ENCODE assay signal across 19 cellular contexts in genomic region chr1:65440915-65441314, GRCh38. TPM values are rescaled to one million over a fixed set of nuclear protein-coding genes. Genes with fewer than 3 reads are reported as not detected.
A peak's percentile ranks its signal among the peaks of the same experiment; 100 is the strongest.
DNase-seq lines count a peak whose midpoint lies in the region; ATAC-seq, FAIRE-seq and TF ChIP-seq lines count a peak whose summit lies in the region.
"Had no signal": no experiment of that assay in that cellular context is flagged by ENCODE, and none has a peak within 500 bp of the region (broad histone marks: within the 10 kb centered on the region; RNA-seq: fewer than 3 reads in every experiment).

No MANE protein-coding gene starts in this region.

- no peak overlapping the region for H3K4me3 Mint-ChIP-seq in astrocyte (ENCODE audit: unreplicated experiment)

- H3K4me3 ChIP-seq in astrocyte (ENCODE audit: insufficient read depth, low read depth, low read length) (no peak overlapping the region), fibroblast of villous mesenchyme (ENCODE audit: low read depth, low read length) (no peak overlapping the region)
- H3K4me3 ChIP-seq: GM12878, MG63 had no signal

- no peak overlapping the region for H2AFZ ChIP-seq in astrocyte (ENCODE audit: low read depth, low read length)

- peaks cover 3% of the 10 kb centered on the region for H3K4me1 ChIP-seq in astrocyte (ENCODE audit: insufficient read depth, low read length)

- no peak overlapping the region for H3K27ac Mint-ChIP-seq in astrocyte (ENCODE audit: unreplicated experiment)

- DNase-seq in AG08396 (ENCODE audit: low spot score): peak; percentile 7
- DNase-seq in GM04503 (ENCODE audit: low read depth): peak; percentile 95
- peak; percentile 61 for DNase-seq in astrocyte (ENCODE audit: low read depth)
- DNase-seq in fibroblast of villous mesenchyme (ENCODE audit: low read depth): peak; percentile 72
- no peak for DNase-seq in cerebellar cortex (ENCODE audit: low spot score)
- no peak for DNase-seq in mesenteric fat pad (ENCODE audit: low spot score)
- DNase-seq in activated T-cell treated with anti-CD3 and anti-CD28 coated beads for 4 hours: no peak
- DNase-seq: COR-L47, DMS153, GOT3, MG63, NCI-H1092, NCI-H1694, NCI-H226, NCI-H524 treated with DMSO at 0.1 percent for 48 hours had no signal

- peaks cover 2% of the 10 kb centered on the region for H3K36me3 Mint-ChIP-seq in astrocyte (ENCODE audit: low read depth, unreplicated experiment)

- H4K20me1 ChIP-seq in astrocyte (ENCODE audit: insufficient read depth, low read length): no peaks in the 10 kb centered on the region

- no peak overlapping the region for H3K9ac ChIP-seq in astrocyte (ENCODE audit: low read length)

- ATAC-seq in GM19463 (IDR thresholded peaks at IDR 0.05; ENCODE audit: unreplicated experiment): no peak
- ATAC-seq: GM12878, Panc1, Right ventricle myocardium inferior had no signal

- no peaks in the 10 kb centered on the region for H3K9me3 ChIP-seq in astrocyte (ENCODE audit: insufficient read depth, low read depth, low read length)
- H3K9me3 ChIP-seq: MG63 had no signal

- TF ChIP-seq CTCF in astrocyte (IDR thresholded peaks at IDR 0.05; ENCODE audit: insufficient read depth, low read depth, low read length) (no peak), fibroblast of villous mesenchyme (IDR thresholded peaks at IDR 0.05; ENCODE audit: insufficient read depth, low read depth, low read length) (no peak)

- H3K27me3 ChIP-seq in astrocyte (ENCODE audit: insufficient read depth, low read length): no peaks in the 10 kb centered on the region
- H3K27me3 ChIP-seq: MG63 had no signal

- H3K27ac ChIP-seq in astrocyte (ENCODE audit: low read depth, low read length): no peak overlapping the region

- peak; percentile 54 for FAIRE-seq in astrocyte (lab: Jason Lieb, UNC)
- FAIRE-seq: GM12878 had no signal

- H3K36me3 ChIP-seq in astrocyte (ENCODE audit: insufficient read depth, low read length): no peaks in the 10 kb centered on the region
- H3K36me3 ChIP-seq: MG63 had no signal

- no peaks in the 10 kb centered on the region for H3K79me2 ChIP-seq in astrocyte (ENCODE audit: insufficient read depth, low read length)

- no peak overlapping the region for H3K4me2 ChIP-seq in astrocyte (ENCODE audit: low read length)

- H3K4me1 Mint-ChIP-seq in astrocyte (ENCODE audit: low read depth, unreplicated experiment): peaks cover 10% of the 10 kb centered on the region

- no peaks in the 10 kb centered on the region for H3K27me3 Mint-ChIP-seq in astrocyte (ENCODE audit: low read depth, unreplicated experiment)

- H3K9me3 Mint-ChIP-seq in astrocyte (ENCODE audit: unreplicated experiment): peaks cover 7% of the 10 kb centered on the region

RNA-seq across cellular contexts. Expression of gene LEPR, which starts 20.4 kb away (rescaled TPM):
- total RNA-seq in astrocyte: 6.8 and 8.9 TPM in 2 replicates
- total RNA-seq in fibroblast of villous mesenchyme: 47.7 and 92.8 TPM in 2 replicates
- 49.5 TPM for total RNA-seq in mesenteric fat pad

RNA-seq across cellular contexts. Expression of gene LEPROT, which starts 20.4 kb away (rescaled TPM):
- total RNA-seq in astrocyte (99.4 and 102 TPM in 2 replicates), fibroblast of villous mesenchyme (57.7 and 89.4 TPM in 2 replicates), mesenteric fat pad (116 TPM)

Comparison
In these comparisons a context has a peak if more than half of its experiments do, and no peak if none do; other contexts are left out.
1. DNase-seq: peak in AG08396 (single experiment), GM04503 (single experiment), astrocyte (single experiment) and fibroblast of villous mesenchyme (single experiment); none in cerebellar cortex (single experiment), mesenteric fat pad (single experiment) and activated T-cell treated with anti-CD3 and anti-CD28 coated beads for 4 hours (single experiment).